Comparison of ENCODE assay signal across 21 cellular contexts in genomic region chr12:66899567-66899966, GRCh38.
DNase-seq lines count a peak whose midpoint lies in the region; ATAC-seq lines count a peak whose summit lies in the region.
"Had no signal": no experiment of that assay in that cellular context is flagged by ENCODE, and none has a peak within 500 bp of the region (broad histone marks: within the 10 kb centered on the region; RNA-seq: fewer than 3 reads in every experiment).

No MANE protein-coding gene starts in this region.

- H3K27me3 ChIP-seq in Karpas-422 (ENCODE audit: low read length) (no peaks in the 10 kb centered on the region), thymus (ENCODE audit: control insufficient read depth, insufficient read depth) (no peaks in the 10 kb centered on the region)

- ATAC-seq in activated naive CD8-positive, alpha-beta T cell treated with anti-CD3 and anti-CD28 coated beads, Interleukin-2, amount 50 U/mL, for 24 hours: peak; percentile 45
- ATAC-seq in left lobe of liver: no peak
- ATAC-seq: Panc1, Right ventricle myocardium inferior had no signal

- no peaks in the 10 kb centered on the region for H3K9me3 Mint-ChIP-seq in activated naive CD4-positive, alpha-beta T cell treated with anti-CD3 and anti-CD28 coated beads, Interleukin-2, amount 50 U/mL, for 24 hours
- no peaks in the 10 kb centered on the region for H3K9me3 Mint-ChIP-seq in activated naive CD8-positive, alpha-beta T cell treated with anti-CD3 and anti-CD28 coated beads, Interleukin-2, amount 50 U/mL, for 24 hours

- H4K20me1 ChIP-seq in Karpas-422 (ENCODE audit: insufficient read depth, low read depth, low read length): no peaks in the 10 kb centered on the region

- H3K4me3 Mint-ChIP-seq in activated naive CD4-positive, alpha-beta T cell treated with anti-CD3 and anti-CD28 coated beads, Interleukin-2, amount 50 U/mL, for 24 hours: no peak overlapping the region
- H3K4me3 Mint-ChIP-seq in activated naive CD8-positive, alpha-beta T cell treated with anti-CD3 and anti-CD28 coated beads, Interleukin-2, amount 50 U/mL, for 24 hours: no peak overlapping the region

- peak overlapping the region; percentile 73 for H2AFZ ChIP-seq in Karpas-422 (ENCODE audit: low read length)
- H2AFZ ChIP-seq: GM23248 had no signal

- no peaks in the 10 kb centered on the region for H3K9me2 ChIP-seq in Karpas-422 (replicated peaks; ENCODE audit: insufficient read depth, low read length)

- H3K4me3 ChIP-seq in Karpas-422 (ENCODE audit: low read length): no peak overlapping the region
- no peak overlapping the region for H3K4me3 ChIP-seq in thymus (ENCODE audit: low read length)
- H3K4me3 ChIP-seq: GM23248, SK-N-MC had no signal

- peak overlapping the region; percentile 50; the same call in 1 of the 2 replicates for H3K9ac ChIP-seq in Karpas-422 (ENCODE audit: low read length)
- H3K9ac ChIP-seq: GM23248, KMS-11 had no signal

- H3K4me1 Mint-ChIP-seq in activated naive CD4-positive, alpha-beta T cell treated with anti-CD3 and anti-CD28 coated beads, Interleukin-2, amount 50 U/mL, for 24 hours: peaks cover 56% of the 10 kb centered on the region
- H3K4me1 Mint-ChIP-seq in activated naive CD8-positive, alpha-beta T cell treated with anti-CD3 and anti-CD28 coated beads, Interleukin-2, amount 50 U/mL, for 24 hours: peaks cover 28% of the 10 kb centered on the region

- peaks cover 2% of the 10 kb centered on the region for H3K36me3 Mint-ChIP-seq in activated naive CD4-positive, alpha-beta T cell treated with anti-CD3 and anti-CD28 coated beads, Interleukin-2, amount 50 U/mL, for 24 hours
- H3K36me3 Mint-ChIP-seq in activated naive CD8-positive, alpha-beta T cell treated with anti-CD3 and anti-CD28 coated beads, Interleukin-2, amount 50 U/mL, for 24 hours (ENCODE audit: low read depth): no peaks in the 10 kb centered on the region

- H3K27ac ChIP-seq in Karpas-422 (ENCODE audit: low read length) (peak overlapping the region; percentile 92), thymus (ENCODE audit: low read depth) (peak overlapping the region; percentile 15)
- H3K27ac ChIP-seq: C4-2B, GM23248, KMS-11, SK-N-MC had no signal

- peak overlapping the region; percentile 56 for H3K27ac Mint-ChIP-seq in activated naive CD4-positive, alpha-beta T cell treated with anti-CD3 and anti-CD28 coated beads, Interleukin-2, amount 50 U/mL, for 24 hours
- no peak overlapping the region for H3K27ac Mint-ChIP-seq in activated naive CD8-positive, alpha-beta T cell treated with anti-CD3 and anti-CD28 coated beads, Interleukin-2, amount 50 U/mL, for 24 hours

- H3K4me2 ChIP-seq in Karpas-422 (ENCODE audit: low read depth, low read length, poor library complexity, severe bottlenecking): no peak overlapping the region
- H3K4me2 ChIP-seq: KMS-11 had no signal

- no peaks in the 10 kb centered on the region for H3K36me3 ChIP-seq in Karpas-422 (ENCODE audit: insufficient read depth, low read length)
- no peaks in the 10 kb centered on the region for H3K36me3 ChIP-seq in thymus (ENCODE audit: control insufficient read depth, insufficient read depth)

- H3K4me1 ChIP-seq in Karpas-422 (ENCODE audit: low read length): peaks cover 55% of the 10 kb centered on the region
- H3K4me1 ChIP-seq in thymus (ENCODE audit: control insufficient read depth, insufficient read depth, low read length): no peaks in the 10 kb centered on the region

- H3K79me2 ChIP-seq in Karpas-422 (ENCODE audit: low read length): no peaks in the 10 kb centered on the region

- H3K27me3 Mint-ChIP-seq in activated naive CD4-positive, alpha-beta T cell treated with anti-CD3 and anti-CD28 coated beads, Interleukin-2, amount 50 U/mL, for 24 hours: no peaks in the 10 kb centered on the region
- H3K27me3 Mint-ChIP-seq in activated naive CD8-positive, alpha-beta T cell treated with anti-CD3 and anti-CD28 coated beads, Interleukin-2, amount 50 U/mL, for 24 hours: no peaks in the 10 kb centered on the region

- DNase-seq in activated naive CD4-positive, alpha-beta T cell treated with anti-CD3 and anti-CD28 coated beads, Interleukin-2, amount 50 U/mL, for 16 hours: no peak
- DNase-seq in Karpas-422: no peak
- DNase-seq in activated naive CD8-positive, alpha-beta T cell treated with anti-CD3 and anti-CD28 coated beads, Interleukin-2, amount 50 U/mL, for 24 hours: no peak
- no peak for DNase-seq in left lobe of liver (ENCODE audit: low spot score)
- DNase-seq in foreskin melanocyte: no peak
- DNase-seq in DMS53 treated with DMSO at 0.1 percent for 48 hours (lab: John Stamatoyannopoulos, UW; ENCODE audit: unreplicated experiment): no peak
- DNase-seq: Calu3, DMS79, GM23248, MM.1S, NCI-H1105, NCI-H1694 treated with DMSO at 0.1 percent for 48 hours, NCI-H2171, NCI-H82 had no signal

- H3K9me3 ChIP-seq in Karpas-422 (ENCODE audit: low read length) (no peaks in the 10 kb centered on the region), thymus (ENCODE audit: control insufficient read depth) (no peaks in the 10 kb centered on the region)
